In genomic region chr16:48531011-48531962, GRCh38 we compare ENCODE assay signal across 13 cellular contexts.
DNase-seq lines count a peak whose midpoint lies in the region; ATAC-seq and TF ChIP-seq lines count a peak whose summit lies in the region.
"Had no signal": no experiment of that assay in that cellular context is flagged by ENCODE, and none has a peak within 500 bp of the region (broad histone marks: within the 10 kb centered on the region; RNA-seq: fewer than 3 reads in every experiment).

No MANE protein-coding gene starts in this region.

- H3K4me1 Mint-ChIP-seq in osteocyte (ENCODE audit: unreplicated experiment), result peaks cover 47% of the 10 kb centered on the region

- peak overlapping the region; percentile 29 for H3K4me3 Mint-ChIP-seq in osteocyte (ENCODE audit: unreplicated experiment)
- H3K4me3 Mint-ChIP-seq: activated naive CD4-positive, alpha-beta T cell treated with anti-CD3 and anti-CD28 coated beads for 36 hours; T-helper 1 cell treated with Interleukin-12 subunit alpha and Interleukin-12 subunit beta and Interleukin-4 antibody, amounts not matched to agents 30 μg/mL and 1 μg/mL, for 36 hours had no signal

- no peak for ATAC-seq in HG02588 (IDR thresholded peaks at IDR 0.05; ENCODE audit: unreplicated experiment)

- no peaks in the 10 kb centered on the region for H3K27me3 Mint-ChIP-seq in osteocyte (ENCODE audit: unreplicated experiment)

- TF ChIP-seq CTCF in foreskin fibroblast (IDR thresholded peaks at IDR 0.05; ENCODE audit: low read depth, low read length), result no peak
- no peak for TF ChIP-seq CTCF in osteocyte (IDR thresholded peaks at IDR 0.05)

- H3K27ac Mint-ChIP-seq in osteocyte (ENCODE audit: unreplicated experiment), result peak overlapping the region; percentile 27
- H3K27ac Mint-ChIP-seq: activated naive CD4-positive, alpha-beta T cell treated with anti-CD3 and anti-CD28 coated beads for 36 hours; T-helper 1 cell treated with Interleukin-12 subunit alpha and Interleukin-12 subunit beta and Interleukin-4 antibody, amounts not matched to agents 30 μg/mL and 1 μg/mL, for 36 hours had no signal

- DNase-seq in EH (ENCODE audit: low read depth), result peak; percentile 83
- peak; percentile 68 for DNase-seq in NCI-H524 treated with DMSO at 0.1 percent for 48 hours (lab: John Stamatoyannopoulos, UW)
- peak; percentile 71 to 84 for DNase-seq in foreskin fibroblast
- no peak for DNase-seq in osteocyte (ENCODE audit: extremely low spot score, unreplicated experiment)
- no peak for DNase-seq in 8988T
- DNase-seq in amygdala (lab: John Stamatoyannopoulos, UW), result no peak
- DNase-seq in Kasumi-1 (lab: John Stamatoyannopoulos, UW), result no peak
- DNase-seq: activated CD4-positive, alpha-beta T cell treated with anti-CD3 and anti-CD28 coated beads, Interleukin-2, amount 50 U/mL, for 4 hours; activated naive CD4-positive, alpha-beta T cell treated with anti-CD3 and anti-CD28 coated beads for 36 hours; NCI-H187 had no signal

- no peak overlapping the region for H3K4me3 ChIP-seq in foreskin fibroblast (ENCODE audit: low read depth in 1 of 2, low read length in 2 of 2)
- H3K4me3 ChIP-seq: lung had no signal

- H3K36me3 Mint-ChIP-seq in osteocyte (ENCODE audit: unreplicated experiment), result no peaks in the 10 kb centered on the region

- H3K9me3 Mint-ChIP-seq in osteocyte (ENCODE audit: unreplicated experiment), result no peaks in the 10 kb centered on the region
- H3K9me3 Mint-ChIP-seq: activated naive CD4-positive, alpha-beta T cell treated with anti-CD3 and anti-CD28 coated beads for 36 hours had no signal

Comparison
In these comparisons a context has a peak if more than half of its experiments do, and no peak if none do; other contexts are left out.
1. DNase-seq: peak in EH (single experiment), NCI-H524 treated with DMSO at 0.1 percent for 48 hours (single experiment) and foreskin fibroblast (2 of 2); none in osteocyte (single experiment), 8988T (single experiment), amygdala (0 of 56) and Kasumi-1 (0 of 2).